In genomic region chr10:107103174-107104025, GRCh38 we compare ENCODE assay signal across 28 cellular contexts.
DNase-seq lines count a peak whose midpoint lies in the region; ATAC-seq, FAIRE-seq and TF ChIP-seq lines count a peak whose summit lies in the region.
"Had no signal": no experiment of that assay in that cellular context is flagged by ENCODE, and none has a peak within 500 bp of the region (broad histone marks: within the 10 kb centered on the region; RNA-seq: fewer than 3 reads in every experiment).

No MANE protein-coding gene starts in this region.

- H3K4me1 ChIP-seq in right atrium auricular region (no peaks in the 10 kb centered on the region), K562 (replicated peaks in 1 of 2; ENCODE audit: control insufficient read depth in 2 of 2, insufficient read depth in 2 of 2, low read length in 2 of 2) (no peaks in the 10 kb centered on the region; a peak in 1 of 5 replicates), transverse colon (peaks cover 0 to 10% (median 0%) of the 10 kb centered on the region in 4 donors)
- H3K4me1 ChIP-seq: HAP-1, vagina had no signal

- no peak overlapping the region for H3K4me3 Mint-ChIP-seq in mesothelial cell of epicardium
- H3K4me3 Mint-ChIP-seq: activated CD4-positive, alpha-beta T cell treated with anti-CD3 and anti-CD28 coated beads, Interleukin-2, amount 10 ng/mL, durations not matched to agents 7 days and 5 days; activated T-cell treated with anti-CD3 and anti-CD28 coated beads, Interleukin-2, amount 50 U/mL, for 24 hours; CD4-positive, alpha-beta memory T cell had no signal

- 19% methylated on average over 8 of the region's 8 CpGs for WGBS in K562 (ENCODE audit: insufficient coverage, low coverage, missing lambda C conversion rate)
- 47 to 52% methylated on average over 6 to 8 of the region's 8 CpGs for WGBS in transverse colon (ENCODE audit: low coverage in 1 of 2), 2 donors

- H3K79me2 ChIP-seq in K562 (ENCODE audit: control insufficient read depth, insufficient read depth, low read length), result no peaks in the 10 kb centered on the region

- in situ Hi-C loops in K562 (cut with MboI) (no loop called here), transverse colon (cut with MboI; ENCODE audit: low pct_ligation_motif_present in 1 of 4, low pct_unique_long_range_greater_than_20kb in 1 of 4, low sequenced_read_pairs in 3 of 4) (no loop called here)

- no peak for TF ChIP-seq EP300 in K562 (IDR thresholded peaks at IDR 0.05; ENCODE audit: low read length)
- TF ChIP-seq EP300 in transverse colon (IDR thresholded peaks at IDR 0.05; ENCODE audit: low read depth), result no peak

- peaks cover 16% of the 10 kb centered on the region for H3K4me1 Mint-ChIP-seq in mesothelial cell of epicardium
- H3K4me1 Mint-ChIP-seq: activated CD4-positive, alpha-beta T cell treated with anti-CD3 and anti-CD28 coated beads, Interleukin-2, amount 10 ng/mL, durations not matched to agents 7 days and 5 days; CD4-positive, alpha-beta memory T cell had no signal

- H3K27me3 ChIP-seq in right atrium auricular region, result no peaks in the 10 kb centered on the region
- H3K27me3 ChIP-seq in K562 (ENCODE audit: control insufficient read depth in 2 of 2, insufficient read depth in 2 of 2, low read length in 2 of 2), result no peaks in the 10 kb centered on the region
- H3K27me3 ChIP-seq in transverse colon, result no peaks in the 10 kb centered on the region
- H3K27me3 ChIP-seq: MG63, vagina had no signal

- no peak overlapping the region for H3K27ac Mint-ChIP-seq in mesothelial cell of epicardium
- H3K27ac Mint-ChIP-seq: activated CD4-positive, alpha-beta T cell treated with anti-CD3 and anti-CD28 coated beads, Interleukin-2, amount 10 ng/mL, durations not matched to agents 7 days and 5 days; activated T-cell treated with anti-CD3 and anti-CD28 coated beads, Interleukin-2, amount 50 U/mL, for 24 hours; CD4-positive, alpha-beta memory T cell had no signal

- H3K4me2 ChIP-seq in K562 (ENCODE audit: insufficient read depth, low read length), result no peak overlapping the region

- no peaks in the 10 kb centered on the region for H3K36me3 Mint-ChIP-seq in mesothelial cell of epicardium
- H3K36me3 Mint-ChIP-seq: CD4-positive, alpha-beta memory T cell had no signal

- H4K20me1 ChIP-seq in K562 (replicated peaks; ENCODE audit: control insufficient read depth, insufficient read depth, low read length), result no peaks in the 10 kb centered on the region

- TF ChIP-seq CTCF in right atrium auricular region (IDR thresholded peaks at IDR 0.05) (no peak), K562 (IDR thresholded peaks at IDR 0.05 in 2 of 3, conservative IDR thresholded peaks at IDR 0.05 in 1 of 3; ENCODE audit: insufficient read depth in 2 of 3, low read depth in 1 of 3, low read length in 3 of 3) (no peak), transverse colon (IDR thresholded peaks at IDR 0.05) (no peak), mesothelial cell of epicardium (IDR thresholded peaks at IDR 0.05; ENCODE audit: unreplicated experiment) (no peak)

- FAIRE-seq in K562 (lab: Jason Lieb, UNC), result no peak

- no peak for TF ChIP-seq RAD21 in K562 (CRISPR knock-in tag; conservative IDR thresholded peaks at IDR 0.05 in 1 of 2, IDR thresholded peaks at IDR 0.05 in 1 of 2)

- intact Hi-C loops in Right ventricle myocardium superior (cut with DNase I) (no loop called here), K562 (cut with micrococcal nuclease) (no loop called here), transverse colon (cut with DNase I; ENCODE audit: low total_unique reads) (no loop called here)

- no peaks in the 10 kb centered on the region for H3K9me1 ChIP-seq in K562 (ENCODE audit: control insufficient read depth, insufficient read depth, low read length)

- peaks cover 2% of the 10 kb centered on the region for H3K9me3 Mint-ChIP-seq in mesothelial cell of epicardium

- peak; percentile 76 for ATAC-seq in Right ventricle myocardium superior (ENCODE audit: poor library complexity)
- no peak for ATAC-seq in K562
- ATAC-seq in GM18519 (IDR thresholded peaks at IDR 0.05; ENCODE audit: low FRiP score, unreplicated experiment), result no peak
- no peak for ATAC-seq in GM19455 (IDR thresholded peaks at IDR 0.05; ENCODE audit: unreplicated experiment)
- ATAC-seq: stimulated activated naive CD8-positive, alpha-beta T cell treated with anti-CD3 and anti-CD28 coated beads, Interleukin-15, Interleukin-2, amounts not matched to agents 100 U/mL and 50 U/mL, for 24 hours had no signal

- no TSS peak for BruUV-seq in K562 (replicated peaks; lab: Mats Ljungman, UMichigan)

- DNase-seq in Right ventricle myocardium superior (no peak), right atrium auricular region (ENCODE audit: low spot score) (no peak), K562 (ENCODE audit: extremely low read depth in 1 of 4, low spot score in 3 of 4) (no peak), islet precursor cell (peak; percentile 83), transverse colon (peak; percentile 9), mesothelial cell of epicardium (ENCODE audit: low spot score in 2 of 2, unreplicated experiment in 2 of 2) (no peak)
- DNase-seq: activated CD4-positive, alpha-beta T cell treated with anti-CD3 and anti-CD28 coated beads, Interleukin-2, amount 10 ng/mL, durations not matched to agents 7 days and 5 days; activated gamma-delta T cell treated with Interleukin-2 at 50 U/mL for 16 hours; activated T-cell treated with anti-CD3 and anti-CD28 coated beads, Interleukin-2, amount 50 U/mL, for 24 hours; CD4-positive, alpha-beta memory T cell; cerebellar nuclear complex; DMS153; KG1; kidney glomerular epithelial cell; MG63; NCI-H2029; NCI-H2227 treated with DMSO at 0.1 percent for 48 hours; NCI-H526 treated with DMSO at 0.1 percent for 48 hours; RPMI8226; stimulated activated naive CD8-positive, alpha-beta T cell treated with anti-CD3 and anti-CD28 coated beads, Interleukin-15, Interleukin-2, amounts not matched to agents 100 U/mL and 50 U/mL, for 24 hours; T-helper 9 cell; WERI-Rb-1 had no signal

- CTCF ChIA-PET in K562 (lab: Yijun Ruan, JAX; ENCODE audit: low intra/inter-chr PET ratio), result no interaction called here

- no peak for TF ChIP-seq POLR2A in K562 (conservative IDR thresholded peaks at IDR 0.05)
- no peak for TF ChIP-seq POLR2A in transverse colon (IDR thresholded peaks at IDR 0.05)

- POLR2A ChIA-PET in K562 (lab: Yijun Ruan, JAX), result no interaction called here

- peak overlapping the region; percentile 50 for H2AFZ ChIP-seq in K562 (ENCODE audit: low read depth, low read length)

- no peak overlapping the region for H3K9ac ChIP-seq in K562 (ENCODE audit: insufficient read depth in 1 of 2, low read depth in 2 of 2, low read length in 2 of 2)

- no peaks in the 10 kb centered on the region for H3K27me3 Mint-ChIP-seq in mesothelial cell of epicardium (ENCODE audit: low read depth)
- H3K27me3 Mint-ChIP-seq: activated CD4-positive, alpha-beta T cell treated with anti-CD3 and anti-CD28 coated beads, Interleukin-2, amount 10 ng/mL, durations not matched to agents 7 days and 5 days; activated T-cell treated with anti-CD3 and anti-CD28 coated beads, Interleukin-2, amount 50 U/mL, for 24 hours; CD4-positive, alpha-beta memory T cell had no signal

- H3K27ac ChIP-seq in right atrium auricular region (no peak overlapping the region), K562 (ENCODE audit: extremely low read depth, low read depth, low read length) (no peak overlapping the region), transverse colon (no peak overlapping the region)
- H3K27ac ChIP-seq: skin epidermis, thoracic aorta, vagina, WERI-Rb-1 had no signal

- H3K36me3 ChIP-seq in right atrium auricular region (no peaks in the 10 kb centered on the region), K562 (ENCODE audit: control insufficient read depth, insufficient read depth, low read length) (no peaks in the 10 kb centered on the region), transverse colon (no peaks in the 10 kb centered on the region)
- H3K36me3 ChIP-seq: HAP-1, MG63, thoracic aorta, vagina, WERI-Rb-1 had no signal

- H3K4me3 ChIP-seq in right atrium auricular region, result no peak overlapping the region
- H3K4me3 ChIP-seq in K562, result no peak overlapping the region
- H3K4me3 ChIP-seq in transverse colon, result no peak overlapping the region
- H3K4me3 ChIP-seq: HAP-1, MG63, skin epidermis, thoracic aorta, vagina had no signal

- H3K9me3 ChIP-seq in right atrium auricular region (no peaks in the 10 kb centered on the region), K562 (replicated peaks; ENCODE audit: control insufficient read depth, insufficient read depth, low read depth, low read length) (no peaks in the 10 kb centered on the region), transverse colon (peaks cover 0 to under 1% of the 10 kb centered on the region in 2 donors)
- H3K9me3 ChIP-seq: HAP-1, MG63, thoracic aorta, vagina had no signal

TF ChIP-seq in K562, 482 proteins besides CTCF, POLR2A, EP300 and RAD21 (continues in another document):
- TF ChIP-seq ZNF830 (CRISPR knock-in tag; IDR thresholded peaks at IDR 0.05), result no peak

Comparison
In these comparisons a context has a peak if more than half of its experiments do, and no peak if none do; other contexts are left out.
1. DNase-seq: peak in islet precursor cell (single experiment) and transverse colon (single experiment); none in Right ventricle myocardium superior (single experiment), right atrium auricular region (single experiment), K562 (0 of 4) and mesothelial cell of epicardium (0 of 2).